22 cellular contexts compared by ENCODE assay signal in genomic region chr5:89981006-89981405, GRCh38.
A peak's percentile ranks its signal among the peaks of the same experiment; 100 is the strongest.
DNase-seq lines count a peak whose midpoint lies in the region; TF ChIP-seq lines count a peak whose summit lies in the region.
"Had no signal": no experiment of that assay in that cellular context is flagged by ENCODE, and none has a peak within 500 bp of the region (broad histone marks: within the 10 kb centered on the region; RNA-seq: fewer than 3 reads in every experiment).

No MANE protein-coding gene starts in this region.

- POLR2A ChIA-PET in RWPE1 (lab: Yijun Ruan, JAX; ENCODE audit: low non-redundant PET), result no interaction called here

- CTCF ChIA-PET in RWPE1 (lab: Yijun Ruan, JAX), result interaction anchor here (0.6 kb wide), 1 partner anchor 1053 kb away, joined by 3 read pairs; no protein-coding TSS in a partner anchor

- intact Hi-C loops in head of caudate nucleus (cut with DNase I), result no loop called here

- no peaks in the 10 kb centered on the region for H3K9me3 ChIP-seq in SK-N-MC (ENCODE audit: low read depth, low read length)
- H3K9me3 ChIP-seq: A549 had no signal

- H3K36me3 ChIP-seq in SK-N-MC (ENCODE audit: insufficient read depth, low read length), result no peaks in the 10 kb centered on the region
- H3K36me3 ChIP-seq: BLaER1 treated with 17β-estradiol and CSF1 and Interleukin-3, amounts not matched to agents 10 nM and 100 nM had no signal

- H3K27ac ChIP-seq in SK-N-MC, result peak overlapping the region; percentile 60; the same call in 1 of the 2 replicates
- H3K27ac ChIP-seq in RWPE1, result no peak overlapping the region
- H3K27ac ChIP-seq: 22Rv1; A549; BLaER1 treated with 17β-estradiol and CSF1 and Interleukin-3, amounts not matched to agents 10 nM and 100 nM had no signal

- DNase-seq in SK-N-MC (ENCODE audit: low read depth, low spot score) (no peak), head of caudate nucleus (peak in 27 of 42 donors; percentile 8 to 73 (median 31)), putamen (ENCODE audit: low spot score) (peak; percentile 66), RWPE1 (ENCODE audit: low spot score) (no peak), dedifferentiated amniotic fluid mesenchymal stem cell (ENCODE audit: extremely low spot score) (no peak), C1 segment of cervical spinal cord (lab: John Stamatoyannopoulos, UW) (no peak)
- DNase-seq: AML-193; CD4-positive, alpha-beta memory T cell; CD4-positive, CD25-positive, alpha-beta regulatory T cell; CD8-positive, alpha-beta memory T cell; COR-L47; DMS 273 treated with DMSO at 0.1 percent for 48 hours; DMS153; DMS53; DMS79; DND-41; EL; GDM1 had no signal

- no peak overlapping the region for H3K4me3 ChIP-seq in SK-N-MC
- H3K4me3 ChIP-seq: A549; BLaER1 treated with 17β-estradiol and CSF1 and Interleukin-3, amounts not matched to agents 10 nM and 100 nM; GM12878 had no signal

- TF ChIP-seq CTCF in RWPE1 (conservative IDR thresholded peaks at IDR 0.05; ENCODE audit: low read depth), result no peak

- H3K9ac ChIP-seq in SK-N-MC (ENCODE audit: insufficient read length), result no peak overlapping the region
- H3K9ac ChIP-seq: BLaER1 treated with 17β-estradiol and CSF1 and Interleukin-3, amounts not matched to agents 10 nM and 100 nM had no signal

Comparison
In these comparisons a context has a peak if more than half of its experiments do, and no peak if none do; other contexts are left out.
1. DNase-seq: peak in head of caudate nucleus (27 of 42) and putamen (single experiment); none in SK-N-MC (single experiment), RWPE1 (single experiment), dedifferentiated amniotic fluid mesenchymal stem cell (single experiment) and C1 segment of cervical spinal cord (0 of 14).